In genomic region chr5:74406844-74407243, GRCh38 we compare ENCODE assay signal across 27 cellular contexts.
"Had no signal": no experiment of that assay in that cellular context is flagged by ENCODE, and none has a peak within 500 bp of the region (broad histone marks: within the 10 kb centered on the region; RNA-seq: fewer than 3 reads in every experiment).

No MANE protein-coding gene starts in this region.

- H3K4me1 ChIP-seq: gastroesophageal sphincter had no signal

- H3K27ac Mint-ChIP-seq: activated naive CD4-positive, alpha-beta T cell treated with anti-CD3 and anti-CD28 coated beads, Interleukin-2, amount 50 U/mL, for 72 hours; activated T-cell treated with anti-CD3 and anti-CD28 coated beads, Interleukin-2, amount 50 U/mL, for 72 hours; brain; effector memory CD8-positive, alpha-beta T cell; nephron; stimulated activated memory B cell treated with anti-CD40 and anti-IgM and Interleukin-4, amounts not matched to agents 10 μg/mL and 1 μg/mL and 100 μg/mL, for 72 hours; stimulated activated naive CD8-positive, alpha-beta T cell treated with anti-CD3 and anti-CD28 coated beads, Interleukin-15, amount 100 ng/mL, for 72 hours had no signal

- H3K36me3 ChIP-seq: cardiac muscle cell, gastroesophageal sphincter, sigmoid colon, suprapubic skin, tibial nerve had no signal

- H3K4me3 Mint-ChIP-seq: activated T-cell treated with anti-CD3 and anti-CD28 coated beads, Interleukin-2, amount 50 U/mL, for 72 hours; brain; effector memory CD8-positive, alpha-beta T cell; nephron; stimulated activated memory B cell treated with anti-CD40 and anti-IgM and Interleukin-4, amounts not matched to agents 10 μg/mL and 1 μg/mL and 100 μg/mL, for 72 hours; stimulated activated naive CD8-positive, alpha-beta T cell treated with anti-CD3 and anti-CD28 coated beads, Interleukin-15, amount 100 ng/mL, for 72 hours had no signal

- FAIRE-seq: keratinocyte, small intestine, urothelium cell line had no signal

- H3K27me3 ChIP-seq: cardiac muscle cell, gastroesophageal sphincter, sigmoid colon, suprapubic skin, tibial nerve had no signal

- H3K4me1 Mint-ChIP-seq: stimulated activated memory B cell treated with anti-CD40 and anti-IgM and Interleukin-4, amounts not matched to agents 10 μg/mL and 1 μg/mL and 100 μg/mL, for 72 hours had no signal

- H3K9me3 Mint-ChIP-seq: activated naive CD4-positive, alpha-beta T cell treated with anti-CD3 and anti-CD28 coated beads, Interleukin-2, amount 50 U/mL, for 72 hours; activated T-cell treated with anti-CD3 and anti-CD28 coated beads, Interleukin-2, amount 50 U/mL, for 72 hours; brain; effector memory CD8-positive, alpha-beta T cell; nephron; stimulated activated memory B cell treated with anti-CD40 and anti-IgM and Interleukin-4, amounts not matched to agents 10 μg/mL and 1 μg/mL and 100 μg/mL, for 72 hours; stimulated activated naive CD8-positive, alpha-beta T cell treated with anti-CD3 and anti-CD28 coated beads, Interleukin-15, amount 100 ng/mL, for 72 hours had no signal

- H3K9me3 ChIP-seq: gastroesophageal sphincter, sigmoid colon, suprapubic skin, tibial nerve had no signal

- DNase-seq: activated CD4-positive, alpha-beta T cell treated with anti-CD3 and anti-CD28 coated beads for 4 hours; activated CD4-positive, alpha-beta T cell treated with anti-CD3 and anti-CD28 coated beads, Interleukin-2, amount 50 U/mL, for 4 hours; activated naive CD4-positive, alpha-beta T cell; activated T-cell treated with anti-CD3 and anti-CD28 coated beads for 4 hours; activated T-cell treated with anti-CD3 and anti-CD28 coated beads, Interleukin-2, amount 50 U/mL, for 72 hours; anterior cingulate cortex; effector memory CD8-positive, alpha-beta T cell; erythroblast; hippocampal formation; left cardiac atrium; sigmoid colon; small intestine; stimulated activated CD4-positive, alpha-beta T cell treated with anti-CD3 and anti-CD28 coated beads, Interleukin-1b, Interleukin-23, amount 100 ng/mL, for 48 hours; stimulated activated CD4-positive, alpha-beta T cell treated with anti-CD3 and anti-CD28 coated beads, Interleukin-4, amount 100 ng/mL, for 4 hours; stimulated activated CD8-positive, alpha-beta memory T cell treated with anti-CD3 and anti-CD28 coated beads, Interleukin-4, amount 100 ng/mL, for 48 hours; stimulated activated naive CD8-positive, alpha-beta T cell treated with anti-CD3 and anti-CD28 coated beads, Interleukin-15, amount 100 ng/mL, for 72 hours had no signal

- H3K36me3 Mint-ChIP-seq: activated naive CD4-positive, alpha-beta T cell treated with anti-CD3 and anti-CD28 coated beads, Interleukin-2, amount 50 U/mL, for 72 hours; brain; stimulated activated memory B cell treated with anti-CD40 and anti-IgM and Interleukin-4, amounts not matched to agents 10 μg/mL and 1 μg/mL and 100 μg/mL, for 72 hours had no signal

- H3K27ac ChIP-seq: cardiac muscle cell, coronary artery, gastroesophageal sphincter, sigmoid colon, suprapubic skin, tibial nerve had no signal

- H3K4me3 ChIP-seq: cardiac muscle cell, coronary artery, gastroesophageal sphincter, sigmoid colon, suprapubic skin, tibial nerve had no signal

- ATAC-seq: activated naive CD4-positive, alpha-beta T cell treated with anti-CD3 and anti-CD28 coated beads, Interleukin-2, amount 50 U/mL, for 72 hours; activated T-cell treated with anti-CD3 and anti-CD28 coated beads, Interleukin-2, amount 50 U/mL, for 72 hours; effector memory CD8-positive, alpha-beta T cell; gastroesophageal sphincter; stimulated activated memory B cell treated with anti-CD40 and anti-IgM and Interleukin-4, amounts not matched to agents 10 μg/mL and 1 μg/mL and 100 μg/mL, for 72 hours; stimulated activated naive CD8-positive, alpha-beta T cell treated with anti-CD3 and anti-CD28 coated beads, Interleukin-15, amount 100 ng/mL, for 72 hours had no signal
